ENCODE assay signal across 1 cellular context in genomic region chr1:234647245-234647644, GRCh38.
TF ChIP-seq lines count a peak whose summit lies in the region.

No MANE protein-coding gene starts in this region.

TF ChIP-seq in GM23338, 12 proteins besides CTCF, POLR2A, EP300 and RAD21 (continued from another document):
- TF ChIP-seq REST (IDR thresholded peaks at IDR 0.05; ENCODE audit: unreplicated experiment): no peak
